Comparison of ENCODE assay signal across 1 cellular context in genomic region chr10:378230-378929, GRCh38.
TF ChIP-seq lines count a peak whose summit lies in the region.

No MANE protein-coding gene starts in this region.

TF ChIP-seq in A549, 52 proteins besides CTCF, POLR2A, EP300 and RAD21 (continued from another document):
- TF ChIP-seq PBX3 (IDR thresholded peaks at IDR 0.05) (no peak), HOXA7 (CRISPR knock-in tag; IDR thresholded peaks at IDR 0.05) (no peak), RFX5 (IDR thresholded peaks at IDR 0.05) (no peak)
TF ChIP-seq in A549: peak in this region for 0.
